In the genomic region with DNA sequence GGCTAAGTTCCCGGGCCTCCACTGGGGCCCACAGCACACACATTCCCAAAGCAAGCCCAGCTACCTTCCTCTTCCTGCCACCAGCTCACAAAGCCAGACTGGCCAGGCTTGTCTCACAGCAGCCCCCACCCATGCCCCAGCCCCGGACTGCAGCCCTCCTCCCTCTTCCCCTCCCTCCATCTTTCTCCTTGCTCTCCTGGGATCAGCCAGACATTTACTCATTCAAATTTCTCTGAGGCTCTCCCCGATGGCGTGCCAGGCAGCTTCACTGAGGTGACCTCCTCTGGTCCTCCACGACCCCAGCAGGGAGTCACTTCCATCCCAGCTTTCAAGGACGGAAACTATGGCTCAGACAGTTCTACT, we compare ENCODE assay signal across 24 cellular contexts.
"Had no signal": no experiment of that assay in that cellular context is flagged by ENCODE, and none has a peak within 500 bp of the region (broad histone marks: within the 10 kb centered on the region; RNA-seq: fewer than 3 reads in every experiment).

No MANE protein-coding gene starts in this region.

- H3K4me3 Mint-ChIP-seq: activated CD4-positive, alpha-beta T cell treated with anti-CD3 and anti-CD28 coated beads for 36 hours; activated CD4-positive, alpha-beta T cell treated with anti-CD3 and anti-CD28 coated beads, Interleukin-2, amount 10 ng/mL, durations not matched to agents 7 days and 5 days; activated CD8-positive, alpha-beta T cell treated with anti-CD3 and anti-CD28 coated beads, Interleukin-2, amount 10 ng/mL, durations not matched to agents 7 days and 5 days; activated naive CD4-positive, alpha-beta T cell treated with anti-CD3 and anti-CD28 coated beads, Interleukin-2, amount 10 ng/mL, durations not matched to agents 7 days and 5 days; activated naive CD8-positive, alpha-beta T cell; activated T-cell treated with anti-CD3 and anti-CD28 coated beads, Interleukin-2, amount 50 U/mL, for 24 hours had no signal

- H3K36me3 ChIP-seq: ascending aorta, cardiac muscle cell, SJSA1, WERI-Rb-1 had no signal

- H3K4me3 ChIP-seq: ascending aorta, cardiac muscle cell, K562, SJSA1 had no signal

- H3K9me3 Mint-ChIP-seq: activated CD4-positive, alpha-beta T cell treated with anti-CD3 and anti-CD28 coated beads, Interleukin-2, amount 10 ng/mL, durations not matched to agents 7 days and 5 days; activated naive CD4-positive, alpha-beta T cell treated with anti-CD3 and anti-CD28 coated beads, Interleukin-2, amount 10 ng/mL, durations not matched to agents 7 days and 5 days; activated T-cell treated with anti-CD3 and anti-CD28 coated beads, Interleukin-2, amount 50 U/mL, for 24 hours; activated T-helper 2 cell treated with anti-CD3 and anti-CD28 coated beads, Interferon-gamma antibody, Interleukin-2, Interleukin-4, amounts not matched to agents 10 μg/mL and 5 μg/mL and 100 μg/mL, durations not matched to agents 14 hours and 24 hours and 36 hours had no signal

- H3K27ac Mint-ChIP-seq: activated CD4-positive, alpha-beta T cell treated with anti-CD3 and anti-CD28 coated beads for 36 hours; activated CD4-positive, alpha-beta T cell treated with anti-CD3 and anti-CD28 coated beads, Interleukin-2, amount 10 ng/mL, durations not matched to agents 7 days and 5 days; activated CD8-positive, alpha-beta T cell treated with anti-CD3 and anti-CD28 coated beads, Interleukin-2, amount 10 ng/mL, durations not matched to agents 7 days and 5 days; activated naive CD4-positive, alpha-beta T cell treated with anti-CD3 and anti-CD28 coated beads, Interleukin-2, amount 10 ng/mL, durations not matched to agents 7 days and 5 days; activated naive CD8-positive, alpha-beta T cell; activated T-cell treated with anti-CD3 and anti-CD28 coated beads, Interleukin-2, amount 50 U/mL, for 24 hours; activated T-helper 2 cell treated with anti-CD3 and anti-CD28 coated beads, Interferon-gamma antibody, Interleukin-2, Interleukin-4, amounts not matched to agents 10 μg/mL and 5 μg/mL and 100 μg/mL, durations not matched to agents 14 hours and 24 hours and 36 hours had no signal

- H3K9me3 ChIP-seq: ascending aorta, SJSA1 had no signal

- H3K27me3 ChIP-seq: ascending aorta, cardiac muscle cell had no signal

- DNase-seq: activated CD4-positive, alpha-beta T cell treated with anti-CD3 and anti-CD28 coated beads, Interleukin-2, amount 10 ng/mL, durations not matched to agents 7 days and 5 days; activated CD4-positive, CD25-positive, alpha-beta regulatory T cell; activated CD8-positive, alpha-beta T cell treated with anti-CD3 and anti-CD28 coated beads, Interleukin-2, amount 10 ng/mL, durations not matched to agents 7 days and 5 days; activated naive CD4-positive, alpha-beta T cell treated with anti-CD3 and anti-CD28 coated beads, Interleukin-2, amount 10 ng/mL, durations not matched to agents 7 days and 5 days; amniotic stem cell; IMR-90; NCI-H1092 treated with DMSO at 0.1 percent for 48 hours; NCI-H187; NCI-H2029 treated with DMSO at 0.1 percent for 48 hours; NCI-H2107; NCI-H2171; NCI-H510A; SHP77 treated with DMSO at 0.1 percent for 48 hours; T1000 had no signal

- H3K36me3 Mint-ChIP-seq: activated naive CD4-positive, alpha-beta T cell treated with anti-CD3 and anti-CD28 coated beads, Interleukin-2, amount 10 ng/mL, durations not matched to agents 7 days and 5 days; activated naive CD8-positive, alpha-beta T cell had no signal

- H3K27ac ChIP-seq: ascending aorta, cardiac muscle cell, SJSA1, WERI-Rb-1 had no signal

- H3K27me3 Mint-ChIP-seq: activated CD4-positive, alpha-beta T cell treated with anti-CD3 and anti-CD28 coated beads for 36 hours; activated naive CD4-positive, alpha-beta T cell treated with anti-CD3 and anti-CD28 coated beads, Interleukin-2, amount 10 ng/mL, durations not matched to agents 7 days and 5 days; activated naive CD8-positive, alpha-beta T cell; activated T-cell treated with anti-CD3 and anti-CD28 coated beads, Interleukin-2, amount 50 U/mL, for 24 hours had no signal

- H3K4me1 Mint-ChIP-seq: activated CD4-positive, alpha-beta T cell treated with anti-CD3 and anti-CD28 coated beads for 36 hours; activated CD4-positive, alpha-beta T cell treated with anti-CD3 and anti-CD28 coated beads, Interleukin-2, amount 10 ng/mL, durations not matched to agents 7 days and 5 days; activated naive CD4-positive, alpha-beta T cell treated with anti-CD3 and anti-CD28 coated beads, Interleukin-2, amount 10 ng/mL, durations not matched to agents 7 days and 5 days had no signal

- ATAC-seq: activated CD4-positive, alpha-beta T cell treated with anti-CD3 and anti-CD28 coated beads for 36 hours; activated CD8-positive, alpha-beta T cell treated with anti-CD3 and anti-CD28 coated beads, Interleukin-2, amount 10 ng/mL, durations not matched to agents 7 days and 5 days; SK-N-SH treated with all-trans-retinoic acid at 6 μM for 48 hours had no signal

- H3K4me1 ChIP-seq: ascending aorta, SJSA1 had no signal
